19 cellular contexts compared by ENCODE assay signal in genomic region chr18:45554070-45554767, GRCh38.
"Had no signal": no experiment of that assay in that cellular context is flagged by ENCODE, and none has a peak within 500 bp of the region (broad histone marks: within the 10 kb centered on the region; RNA-seq: fewer than 3 reads in every experiment).

No MANE protein-coding gene starts in this region.

- DNase-seq: activated naive CD4-positive, alpha-beta T cell treated with Interleukin-2 at 50 U/mL for 16 hours; anterior cingulate cortex; cerebellar nuclear complex; effector memory CD4-positive, alpha-beta T cell; gastrocnemius medialis; mesenchymal stem cell; occipital lobe; sigmoid colon; stimulated activated CD4-positive, alpha-beta T cell treated with anti-CD3 and anti-CD28 coated beads, Interleukin-2, amount 100 ng/mL, for 24 hours; stomach; T-cell; T-helper 9 cell; testis had no signal

- H3K36me3 ChIP-seq: gastrocnemius medialis, sigmoid colon, stomach had no signal

- H3K9me3 Mint-ChIP-seq: activated T-helper 17 cell treated with anti-CD3 and anti-CD28 coated beads, Interleukin-2, amount 50 U/mL, for 72 hours; dendritic cell treated with granulocyte-macrophage colony-stimulating factor and Interleukin-4, amounts not matched to agents 40 ng/mL and 50 ng/mL, for 4 days; natural killer cell treated with Interleukin-12 subunit alpha and Interleukin-12 subunit beta and Interleukin-15 and Interleukin-18, amount 100 ng/mL, for 72 hours; T-cell had no signal

- H3K27ac Mint-ChIP-seq: activated T-helper 17 cell treated with anti-CD3 and anti-CD28 coated beads, Interleukin-2, amount 50 U/mL, for 72 hours; dendritic cell treated with granulocyte-macrophage colony-stimulating factor and Interleukin-4, amounts not matched to agents 40 ng/mL and 50 ng/mL, for 4 days; natural killer cell treated with Interleukin-12 subunit alpha and Interleukin-12 subunit beta and Interleukin-15 and Interleukin-18, amount 100 ng/mL, for 72 hours; progenitor cell of endocrine pancreas; T-cell had no signal

- FAIRE-seq: islet of Langerhans had no signal

- H3K4me3 ChIP-seq: gastrocnemius medialis, sigmoid colon, stomach, testis had no signal

- H3K4me3 Mint-ChIP-seq: activated T-helper 17 cell treated with anti-CD3 and anti-CD28 coated beads, Interleukin-2, amount 50 U/mL, for 72 hours; dendritic cell treated with granulocyte-macrophage colony-stimulating factor and Interleukin-4, amounts not matched to agents 40 ng/mL and 50 ng/mL, for 4 days; natural killer cell treated with Interleukin-12 subunit alpha and Interleukin-12 subunit beta and Interleukin-15 and Interleukin-18, amount 100 ng/mL, for 72 hours; T-cell had no signal

- H3K36me3 Mint-ChIP-seq: natural killer cell treated with Interleukin-12 subunit alpha and Interleukin-12 subunit beta and Interleukin-15 and Interleukin-18, amount 100 ng/mL, for 72 hours; T-cell had no signal

- H3K27me3 Mint-ChIP-seq: dendritic cell treated with granulocyte-macrophage colony-stimulating factor and Interleukin-4, amounts not matched to agents 40 ng/mL and 50 ng/mL, for 4 days had no signal

- H3K27ac ChIP-seq: gastrocnemius medialis, sigmoid colon, stomach, testis had no signal

- H3K4me1 Mint-ChIP-seq: activated T-helper 17 cell treated with anti-CD3 and anti-CD28 coated beads, Interleukin-2, amount 50 U/mL, for 72 hours; T-cell had no signal

- ATAC-seq: activated CD4-positive, CD25-positive, alpha-beta regulatory T cell treated with anti-CD3 and anti-CD28 coated beads, Interleukin-2, amount 50 U/mL, for 24 hours; activated T-helper 17 cell treated with anti-CD3 and anti-CD28 coated beads, Interleukin-2, amount 50 U/mL, for 72 hours; gastrocnemius medialis; natural killer cell treated with Interleukin-12 subunit alpha and Interleukin-12 subunit beta and Interleukin-15 and Interleukin-18, amount 100 ng/mL, for 72 hours; T-cell had no signal

- H3K4me1 ChIP-seq: gastrocnemius medialis, testis had no signal

- H3K9me3 ChIP-seq: gastrocnemius medialis, sigmoid colon, stomach, testis had no signal

- H3K27me3 ChIP-seq: gastrocnemius medialis, sigmoid colon, stomach, testis had no signal
